In the genomic region with DNA sequence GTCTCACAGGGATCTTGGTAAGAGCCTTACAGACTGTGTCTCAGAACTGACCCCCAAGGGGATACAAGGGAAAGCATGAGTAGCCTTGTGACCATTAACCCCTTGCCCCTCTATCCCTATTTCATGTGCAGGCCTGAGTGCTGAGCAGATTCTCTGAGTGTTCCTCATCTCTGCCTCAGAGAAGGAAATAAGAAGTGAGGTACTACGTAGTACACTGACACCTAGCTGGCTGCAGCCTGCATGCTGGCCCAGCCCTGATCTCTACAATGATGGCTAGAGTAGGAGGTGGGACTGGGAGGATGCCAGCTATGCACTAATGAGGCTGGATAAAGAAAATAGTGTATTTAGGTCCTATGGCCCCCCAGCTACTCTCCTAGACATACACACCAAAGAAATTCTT, we compare ENCODE assay signal across 21 cellular contexts.
DNase-seq lines count a peak whose midpoint lies in the region; ATAC-seq and TF ChIP-seq lines count a peak whose summit lies in the region.
"Had no signal": no experiment of that assay in that cellular context is flagged by ENCODE, and none has a peak within 500 bp of the region (broad histone marks: within the 10 kb centered on the region; RNA-seq: fewer than 3 reads in every experiment).

No MANE protein-coding gene starts in this region.

- DNase-seq in GM23338 (ENCODE audit: low spot score) = peak; percentile 23
- DNase-seq in NCI-H69 (lab: John Stamatoyannopoulos, UW) = peak; percentile 3
- no peak for DNase-seq in hepatocyte (ENCODE audit: low spot score)
- DNase-seq in nephron progenitor cell = peak; percentile 11
- DNase-seq in hippocampal formation (lab: John Stamatoyannopoulos, UW) = no peak
- no peak for DNase-seq in activated CD4-positive, alpha-beta T cell treated with anti-CD3 and anti-CD28 coated beads, Interleukin-2, amount 10 ng/mL, durations not matched to agents 7 days and 5 days
- DNase-seq: CD4-positive, CD25-positive, alpha-beta regulatory T cell; GOT3; Kasumi-1; NCI-H1417 treated with DMSO at 0.1 percent for 48 hours; NCI-H1694 treated with DMSO at 0.1 percent for 48 hours; NCI-H2081; NCI-H345; NCI-H524; NCI-H774; SIG-M5 had no signal

- H3K9me3 Mint-ChIP-seq in GM23338 = no peaks in the 10 kb centered on the region
- peaks cover 4% of the 10 kb centered on the region for H3K9me3 Mint-ChIP-seq in nephron progenitor cell
- H3K9me3 Mint-ChIP-seq in activated CD4-positive, alpha-beta T cell treated with anti-CD3 and anti-CD28 coated beads, Interleukin-2, amount 10 ng/mL, durations not matched to agents 7 days and 5 days = no peaks in the 10 kb centered on the region

- H3K36me3 Mint-ChIP-seq in GM23338 (ENCODE audit: low read depth) (no peaks in the 10 kb centered on the region), nephron progenitor cell (ENCODE audit: low read depth) (peaks cover 5% of the 10 kb centered on the region)
- H3K36me3 Mint-ChIP-seq in activated CD4-positive, alpha-beta T cell treated with anti-CD3 and anti-CD28 coated beads, Interleukin-2, amount 10 ng/mL, durations not matched to agents 7 days and 5 days (ENCODE audit: low read depth) = no peaks in the 10 kb centered on the region
- H3K36me3 Mint-ChIP-seq: CD4-positive, CD25-positive, alpha-beta regulatory T cell had no signal

- TF ChIP-seq CTCF in GM23338 (conservative IDR thresholded peaks at IDR 0.05; ENCODE audit: low read depth in 2 of 2) (peak in 1 of 2 experiments; percentile 39; a peak in 2 of 4 replicates), hepatocyte (IDR thresholded peaks at IDR 0.05; ENCODE audit: poor library complexity) (peak; percentile 2), nephron progenitor cell (IDR thresholded peaks at IDR 0.05) (no peak)

- H3K4me3 Mint-ChIP-seq in GM23338 (no peak overlapping the region), nephron progenitor cell (no peak overlapping the region)
- H3K4me3 Mint-ChIP-seq in activated CD4-positive, alpha-beta T cell treated with anti-CD3 and anti-CD28 coated beads, Interleukin-2, amount 10 ng/mL, durations not matched to agents 7 days and 5 days = no peak overlapping the region
- H3K4me3 Mint-ChIP-seq: CD4-positive, CD25-positive, alpha-beta regulatory T cell had no signal

- H3K4me2 ChIP-seq in GM23338 (peak overlapping the region; percentile 40; the same call in 1 of the 2 replicates), hepatocyte (no peak overlapping the region)
- H3K4me2 ChIP-seq: BLaER1 had no signal

- POLR2A ChIA-PET in activated CD4-positive, alpha-beta T cell treated with anti-CD3 and anti-CD28 coated beads, Interleukin-2, amount 10 ng/mL, durations not matched to agents 7 days and 5 days (lab: Charles Lee) = no interaction called here

- H2AFZ ChIP-seq in GM23338 (peak overlapping the region; percentile 87), hepatocyte (no peak overlapping the region)

- no peaks in the 10 kb centered on the region for H3K9me2 ChIP-seq in GM23338 (ENCODE audit: insufficient read depth)
- H3K9me2 ChIP-seq in hepatocyte (replicated peaks; ENCODE audit: insufficient read depth) = no peaks in the 10 kb centered on the region

- H3K9me3 ChIP-seq in hepatocyte (ENCODE audit: low read depth) = no peaks in the 10 kb centered on the region
- H3K9me3 ChIP-seq: BLaER1 had no signal

- H3K4me1 Mint-ChIP-seq in GM23338 (peaks cover 41% of the 10 kb centered on the region), nephron progenitor cell (peaks cover 39% of the 10 kb centered on the region)
- no peaks in the 10 kb centered on the region for H3K4me1 Mint-ChIP-seq in activated CD4-positive, alpha-beta T cell treated with anti-CD3 and anti-CD28 coated beads, Interleukin-2, amount 10 ng/mL, durations not matched to agents 7 days and 5 days
- H3K4me1 Mint-ChIP-seq: CD4-positive, CD25-positive, alpha-beta regulatory T cell had no signal

- H3K27ac Mint-ChIP-seq in GM23338 (peak overlapping the region; percentile 25), nephron progenitor cell (peak overlapping the region; percentile 88)
- H3K27ac Mint-ChIP-seq in activated CD4-positive, alpha-beta T cell treated with anti-CD3 and anti-CD28 coated beads, Interleukin-2, amount 10 ng/mL, durations not matched to agents 7 days and 5 days = no peak overlapping the region
- H3K27ac Mint-ChIP-seq: CD4-positive, CD25-positive, alpha-beta regulatory T cell had no signal

- 73% methylated on average over 1 of the region's 1 CpG for WGBS in hepatocyte (ENCODE audit: low lambda C conversion rate, missing lambda C conversion rate)

- no peaks in the 10 kb centered on the region for H3K27me3 ChIP-seq in GM23338 (ENCODE audit: insufficient read depth)
- H3K27me3 ChIP-seq in hepatocyte = no peaks in the 10 kb centered on the region
- H3K27me3 ChIP-seq: BLaER1 had no signal

- H3F3A ChIP-seq in GM23338 (replicated peaks; ENCODE audit: low read depth) = no peaks in the 10 kb centered on the region

- H3K79me2 ChIP-seq in GM23338 (replicated peaks; ENCODE audit: insufficient read depth) (no peaks in the 10 kb centered on the region), hepatocyte (no peaks in the 10 kb centered on the region)

- peak overlapping the region; percentile 65 for H3K27ac ChIP-seq in GM23338 (ENCODE audit: low read depth)
- H3K27ac ChIP-seq in hepatocyte = no peak overlapping the region
- H3K27ac ChIP-seq: BLaER1, SK-N-MC had no signal

- no peaks in the 10 kb centered on the region for H4K20me1 ChIP-seq in GM23338 (replicated peaks; ENCODE audit: insufficient read depth)
- no peaks in the 10 kb centered on the region for H4K20me1 ChIP-seq in hepatocyte (ENCODE audit: insufficient read depth, poor library complexity, severe bottlenecking)
- H4K20me1 ChIP-seq: BLaER1 had no signal

- CTCF ChIA-PET in activated CD4-positive, alpha-beta T cell treated with anti-CD3 and anti-CD28 coated beads, Interleukin-2, amount 10 ng/mL, durations not matched to agents 7 days and 5 days (lab: Charles Lee) = no interaction called here

- H3K4me1 ChIP-seq in GM23338 (ENCODE audit: insufficient read depth) = peaks cover 29% of the 10 kb centered on the region
- H3K4me1 ChIP-seq in hepatocyte (ENCODE audit: insufficient read depth) = peaks cover 4% of the 10 kb centered on the region
- H3K4me1 ChIP-seq: BLaER1 had no signal

- ATAC-seq in GM23338 (peak; percentile 88), GM21825 (IDR thresholded peaks at IDR 0.05; ENCODE audit: unreplicated experiment) (no peak), GM21619 (IDR thresholded peaks at IDR 0.05; ENCODE audit: unreplicated experiment) (no peak)
- ATAC-seq: HepG2 had no signal

- H3K27me3 Mint-ChIP-seq in GM23338 (ENCODE audit: insufficient read depth, low read depth, poor library complexity) = peaks cover 2% of the 10 kb centered on the region
- H3K27me3 Mint-ChIP-seq in nephron progenitor cell (ENCODE audit: low read depth, poor library complexity) = peaks cover 2% of the 10 kb centered on the region
- H3K27me3 Mint-ChIP-seq in activated CD4-positive, alpha-beta T cell treated with anti-CD3 and anti-CD28 coated beads, Interleukin-2, amount 10 ng/mL, durations not matched to agents 7 days and 5 days = peaks cover 7% of the 10 kb centered on the region

- H3K4me3 ChIP-seq in GM23338 (no peak overlapping the region), hepatocyte (no peak overlapping the region)
- H3K4me3 ChIP-seq: BLaER1, SK-N-MC had no signal

- H3K36me3 ChIP-seq in GM23338 (ENCODE audit: insufficient read depth) (no peaks in the 10 kb centered on the region), hepatocyte (replicated peaks; ENCODE audit: insufficient read depth, low read depth) (no peaks in the 10 kb centered on the region)
- H3K36me3 ChIP-seq: BLaER1 had no signal

TF ChIP-seq in GM23338, 12 proteins besides CTCF, POLR2A, EP300 and RAD21 (continues in another document):
- TF ChIP-seq JUNB (IDR thresholded peaks at IDR 0.05; ENCODE audit: unreplicated experiment) = no peak
- no peak for TF ChIP-seq EZH2 (IDR thresholded peaks at IDR 0.05; ENCODE audit: low read depth, unreplicated experiment)
- no peak for TF ChIP-seq ZNF114 (CRISPR knock-in tag; IDR thresholded peaks at IDR 0.05)
- TF ChIP-seq, protein P1, sequence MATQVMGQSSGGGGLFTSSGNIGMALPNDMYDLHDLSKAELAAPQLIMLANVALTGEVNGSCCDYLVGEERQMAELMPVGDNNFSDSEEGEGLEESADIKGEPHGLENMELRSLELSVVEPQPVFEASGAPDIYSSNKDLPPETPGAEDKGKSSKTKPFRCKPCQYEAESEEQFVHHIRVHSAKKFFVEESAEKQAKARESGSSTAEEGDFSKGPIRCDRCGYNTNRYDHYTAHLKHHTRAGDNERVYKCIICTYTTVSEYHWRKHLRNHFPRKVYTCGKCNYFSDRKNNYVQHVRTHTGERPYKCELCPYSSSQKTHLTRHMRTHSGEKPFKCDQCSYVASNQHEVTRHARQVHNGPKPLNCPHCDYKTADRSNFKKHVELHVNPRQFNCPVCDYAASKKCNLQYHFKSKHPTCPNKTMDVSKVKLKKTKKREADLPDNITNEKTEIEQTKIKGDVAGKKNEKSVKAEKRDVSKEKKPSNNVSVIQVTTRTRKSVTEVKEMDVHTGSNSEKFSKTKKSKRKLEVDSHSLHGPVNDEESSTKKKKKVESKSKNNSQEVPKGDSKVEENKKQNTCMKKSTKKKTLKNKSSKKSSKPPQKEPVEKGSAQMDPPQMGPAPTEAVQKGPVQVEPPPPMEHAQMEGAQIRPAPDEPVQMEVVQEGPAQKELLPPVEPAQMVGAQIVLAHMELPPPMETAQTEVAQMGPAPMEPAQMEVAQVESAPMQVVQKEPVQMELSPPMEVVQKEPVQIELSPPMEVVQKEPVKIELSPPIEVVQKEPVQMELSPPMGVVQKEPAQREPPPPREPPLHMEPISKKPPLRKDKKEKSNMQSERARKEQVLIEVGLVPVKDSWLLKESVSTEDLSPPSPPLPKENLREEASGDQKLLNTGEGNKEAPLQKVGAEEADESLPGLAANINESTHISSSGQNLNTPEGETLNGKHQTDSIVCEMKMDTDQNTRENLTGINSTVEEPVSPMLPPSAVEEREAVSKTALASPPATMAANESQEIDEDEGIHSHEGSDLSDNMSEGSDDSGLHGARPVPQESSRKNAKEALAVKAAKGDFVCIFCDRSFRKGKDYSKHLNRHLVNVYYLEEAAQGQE (IDR thresholded peaks at IDR 0.05; ENCODE audit: unreplicated experiment) = no peak

Comparison
In these comparisons a context has a peak if more than half of its experiments do, and no peak if none do; other contexts are left out.
1. DNase-seq: peak in GM23338 (single experiment), NCI-H69 (single experiment) and nephron progenitor cell (single experiment); none in hepatocyte (single experiment), hippocampal formation (0 of 2) and activated CD4-positive, alpha-beta T cell treated with anti-CD3 and anti-CD28 coated beads, Interleukin-2, amount 10 ng/mL, durations not matched to agents 7 days and 5 days (single experiment).